In the genomic region with DNA sequence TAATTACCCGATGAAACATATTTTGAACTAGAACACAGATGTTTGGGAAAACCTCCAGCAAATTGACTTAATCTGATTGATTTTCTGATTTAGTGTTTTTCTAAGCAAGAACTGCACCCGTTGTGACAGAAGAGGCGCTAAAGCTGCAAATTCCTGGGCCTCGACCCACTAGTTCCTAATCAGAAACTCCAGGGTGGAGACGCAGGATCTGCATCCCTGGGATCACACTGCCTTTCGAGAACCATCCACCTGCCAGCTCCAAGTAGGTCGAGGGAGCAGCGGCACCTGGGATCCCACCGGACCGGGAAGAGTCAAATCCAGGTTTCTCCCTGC, we compare ENCODE assay signal across 8 cellular contexts.
DNase-seq lines count a peak whose midpoint lies in the region; ATAC-seq and TF ChIP-seq lines count a peak whose summit lies in the region.

No MANE protein-coding gene starts in this region.

- peak overlapping the region; percentile 80 to 83 for H3K27ac ChIP-seq in uterus

- no peaks in the 10 kb centered on the region for H3K9me3 ChIP-seq in uterus

- TF ChIP-seq CTCF in MCF 10A (IDR thresholded peaks at IDR 0.05; ENCODE audit: unreplicated experiment) = no peak
- no peak for TF ChIP-seq CTCF in uterus (IDR thresholded peaks at IDR 0.05)

- intact Hi-C loops in MCF 10A (cut with micrococcal nuclease) (loop anchor here (2.0 to 10.0 kb wide), 3 partner anchors 80 to 1308 kb away; no protein-coding TSS in a partner anchor), uterus (cut with DNase I; ENCODE audit: low total_unique reads) (no loop called here)

- no peaks in the 10 kb centered on the region for H3K36me3 ChIP-seq in uterus

- no peak for TF ChIP-seq POLR2A in uterus (IDR thresholded peaks at IDR 0.05)

- H3K4me1 ChIP-seq in uterus = no peaks in the 10 kb centered on the region

- ATAC-seq in GM18867 (IDR thresholded peaks at IDR 0.05; ENCODE audit: unreplicated experiment) (peak; percentile 6), HG03342 (IDR thresholded peaks at IDR 0.05; ENCODE audit: unreplicated experiment) (peak; percentile 6), memory B cell (ENCODE audit: low read depth) (peak; percentile 1), GM18520 (IDR thresholded peaks at IDR 0.05; ENCODE audit: unreplicated experiment) (no peak)

- no TSS peak for BruUV-seq in MCF 10A (replicated peaks; lab: Mats Ljungman, UMichigan)

- H3K27me3 Mint-ChIP-seq in MCF 10A (ENCODE audit: insufficient read depth, unreplicated experiment) (peaks cover 27% of the 10 kb centered on the region), memory B cell (peaks cover 13% of the 10 kb centered on the region)

- peak overlapping the region; percentile 73 for H3K4me3 Mint-ChIP-seq in MCF 10A (ENCODE audit: unreplicated experiment)
- peak overlapping the region; percentile 88 for H3K4me3 Mint-ChIP-seq in memory B cell

- H3K27ac Mint-ChIP-seq in MCF 10A (ENCODE audit: low read depth, unreplicated experiment) (no peak overlapping the region), memory B cell (peak overlapping the region; percentile 41)

- CTCF ChIA-PET in MCF 10A (lab: Yijun Ruan, JAX) = interaction anchor here (0.6 to 3.4 kb wide), 23 partner anchors 8 to 1123 kb away, joined by 3 to 42 read pairs (median 3); partner anchors contain the start of gene CDCA7L

- no peaks in the 10 kb centered on the region for H3K36me3 Mint-ChIP-seq in MCF 10A (ENCODE audit: insufficient read depth, unreplicated experiment)
- H3K36me3 Mint-ChIP-seq in memory B cell = no peaks in the 10 kb centered on the region

- H3K27me3 ChIP-seq in uterus = no peaks in the 10 kb centered on the region

- POLR2A ChIA-PET in MCF 10A (lab: Yijun Ruan, JAX) = interaction anchor here (1.1 to 2.7 kb wide), 4 partner anchors 11 to 395 kb away, joined by 3 to 7 read pairs (median 4); partner anchors contain the start of gene CDCA7L

- H3K4me1 Mint-ChIP-seq in MCF 10A (ENCODE audit: insufficient read depth, unreplicated experiment) (no peaks in the 10 kb centered on the region), memory B cell (peaks cover 3% of the 10 kb centered on the region)

- DNase-seq in MCF 10A (ENCODE audit: unreplicated experiment) (no peak), memory B cell (ENCODE audit: low spot score in 2 of 2) (no peak), uterus (no peak), COR-L47 (lab: John Stamatoyannopoulos, UW) (no peak), T1000 (lab: John Stamatoyannopoulos, UW) (no peak)

- peak overlapping the region; percentile 45 to 58 for H3K4me3 ChIP-seq in uterus

- H3K9me3 Mint-ChIP-seq in MCF 10A (ENCODE audit: unreplicated experiment) (no peaks in the 10 kb centered on the region), memory B cell (no peaks in the 10 kb centered on the region)
